Comparison of ENCODE assay signal across 8 cellular contexts in the genomic region with DNA sequence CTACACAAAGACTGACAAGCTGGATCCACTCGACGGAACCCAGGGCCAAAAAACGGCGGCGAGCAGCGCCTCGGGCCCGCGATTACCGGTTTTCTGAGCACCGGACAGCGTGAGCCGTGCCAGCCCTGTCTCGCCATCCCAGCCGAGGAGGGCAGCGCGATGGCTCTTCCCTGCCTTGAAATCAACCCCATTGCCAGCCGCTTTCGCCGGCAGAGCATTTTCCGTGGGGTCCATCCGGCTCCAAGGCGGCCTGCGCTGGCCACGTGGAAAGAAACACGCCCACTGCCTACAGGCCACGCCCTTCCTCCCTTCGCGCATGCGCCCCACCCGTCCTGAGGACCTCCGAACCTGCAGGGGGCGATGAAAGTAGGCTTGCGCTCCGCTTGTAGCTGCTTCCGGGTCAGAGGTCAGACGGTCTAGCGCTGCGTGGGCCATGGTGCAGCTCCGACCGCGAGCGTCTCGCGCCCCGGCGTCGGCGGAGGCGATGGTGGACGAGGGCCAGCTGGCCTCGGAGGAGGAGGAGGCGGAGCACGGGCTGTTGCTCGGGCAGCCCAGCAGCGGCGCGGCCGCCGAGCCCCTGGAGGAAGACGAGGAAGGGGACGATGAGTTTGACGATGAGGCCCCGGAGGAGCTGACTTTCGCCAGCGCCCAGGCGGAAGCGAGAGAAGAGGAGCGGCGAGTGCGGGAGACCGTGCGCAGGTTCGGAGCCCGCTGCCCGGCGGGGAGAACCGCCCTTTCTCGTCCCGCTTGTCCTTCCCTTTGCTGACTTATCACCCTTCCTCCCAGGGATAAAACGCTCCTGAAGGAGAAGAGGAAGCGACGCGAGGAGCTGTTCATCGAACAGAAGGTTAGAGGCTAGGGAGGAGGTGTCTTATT. TPM values are rescaled to one million over a fixed set of nuclear protein-coding genes. Genes with fewer than 3 reads are reported as not detected.
DNase-seq lines count a peak whose midpoint lies in the region; ATAC-seq and TF ChIP-seq lines count a peak whose summit lies in the region.

A gene (plus strand): TSS at position 410 of the 876 bp plus-strand sequence. CDS start 24 bp downstream, at position 434.

- H3K79me2 ChIP-seq in DND-41 (ENCODE audit: insufficient read depth, low read length) = peaks cover 53% of the 10 kb centered on the region
- H3K79me2 ChIP-seq in KMS-11 (ENCODE audit: insufficient read depth, low read depth) = peaks cover 41% of the 10 kb centered on the region

- peak within 1 kb of the TSS; percentile 83 for H2AFZ ChIP-seq in DND-41 (ENCODE audit: low read depth, low read length)
- H2AFZ ChIP-seq in KMS-11 (ENCODE audit: low read depth) = peak within 1 kb of the TSS; percentile 72

- H4K20me1 ChIP-seq in DND-41 (ENCODE audit: insufficient read depth, low read length) = peaks cover 29% of the 10 kb centered on the region
- 0 out of 2 replicates have a peak, but pooled peaks cover 9% of the 10 kb centered on the region for H4K20me1 ChIP-seq in KMS-11 (ENCODE audit: insufficient read depth)

- TF ChIP-seq CTCF in DND-41 (IDR thresholded peaks at IDR 0.05; ENCODE audit: borderline replicate concordance, extremely low read depth, low read length, poor library complexity, severe bottlenecking) (peak; percentile 96), KMS-11 (conservative IDR thresholded peaks at IDR 0.05; ENCODE audit: low read depth, low read length) (peak; percentile 65), Panc1 (IDR thresholded peaks at IDR 0.05) (peak; percentile 94), esophagus muscularis mucosa (IDR thresholded peaks at IDR 0.05) (peak; percentile 91 to 92 (median 92))

- H3K27me3 ChIP-seq in DND-41 (ENCODE audit: insufficient read depth, low read length, poor library complexity) = no peaks in the 10 kb centered on the region
- H3K27me3 ChIP-seq in KMS-11 (ENCODE audit: insufficient read depth, low read depth) = no peaks in the 10 kb centered on the region
- H3K27me3 ChIP-seq in Panc1 (ENCODE audit: control insufficient read depth, insufficient read depth, low read length) = no peaks in the 10 kb centered on the region
- H3K27me3 ChIP-seq in esophagus muscularis mucosa = no peaks in the 10 kb centered on the region

- TF ChIP-seq EP300 in esophagus muscularis mucosa (IDR thresholded peaks at IDR 0.05) = no peak

- H3K4me3 ChIP-seq in DND-41 (ENCODE audit: low read depth in 1 of 2, low read length in 2 of 2) (peak within 1 kb of the TSS; percentile 68 to 84), KMS-11 (IDR thresholded peaks at IDR 0.05; ENCODE audit: insufficient read depth, low read depth, low read length) (no peak within 1 kb of the TSS), Panc1 (ENCODE audit: low read depth in 2 of 2, low read length in 2 of 2) (peak within 1 kb of the TSS; percentile 72 to 100), esophagus muscularis mucosa (peak within 1 kb of the TSS; percentile 73 to 94 (median 85))

- peak within 1 kb of the TSS; percentile 94 for H3K4me2 ChIP-seq in DND-41 (ENCODE audit: insufficient read depth, low read length)
- H3K4me2 ChIP-seq in KMS-11 = peak within 1 kb of the TSS; percentile 92

- intact Hi-C loops in Panc1 (cut with micrococcal nuclease; ENCODE audit: unreplicated experiment) = no loop called here
- intact Hi-C loops in esophagus muscularis mucosa (cut with DNase I) = loop anchor here (1.0 to 5.0 kb wide), 3 partner anchors 38 to 152 kb away; a partner anchor contains a TSS

- peaks cover 34% of the 10 kb centered on the region for H3K4me1 ChIP-seq in DND-41 (ENCODE audit: insufficient read depth, low read length)
- H3K4me1 ChIP-seq in KMS-11 (ENCODE audit: low read depth, poor library complexity, severe bottlenecking) = peaks cover 55% of the 10 kb centered on the region
- H3K4me1 ChIP-seq in Panc1 (ENCODE audit: control insufficient read depth, insufficient read depth, low read length) = peaks cover 17% of the 10 kb centered on the region
- peaks cover 17 to 27% (median 25%) of the 10 kb centered on the region in 4 donors for H3K4me1 ChIP-seq in esophagus muscularis mucosa

- peak; percentile 97 for DNase-seq in DND-41
- DNase-seq in Panc1 (ENCODE audit: low read depth, low spot score) = peak; percentile 86
- DNase-seq in activated T-cell treated with anti-CD3 and anti-CD28 coated beads, Interleukin-2, amount 50 U/mL, for 48 hours = peak; percentile 98 to 99
- DNase-seq in esophagus muscularis mucosa (ENCODE audit: extremely low spot score) = peak; percentile 99
- peak; percentile 99 for DNase-seq in myocyte (ENCODE audit: low read depth)
- peak; percentile 91 to 97 for DNase-seq in stimulated activated CD8-positive, alpha-beta memory T cell treated with anti-CD3 and anti-CD28 coated beads, Interleukin-7, amount 100 ng/mL, for 48 hours (ENCODE audit: extremely low read depth in 1 of 2, low read depth in 1 of 2)

- H3K9ac ChIP-seq in DND-41 (ENCODE audit: low read depth, low read length) (peak within 1 kb of the TSS; percentile 71), KMS-11 (peak within 1 kb of the TSS; percentile 94)

- in situ Hi-C loops in Panc1 (cut with HindIII; ENCODE audit: low pct_unique_long_range_greater_than_20kb, low sequenced_read_pairs) = no loop called here

- peak within 1 kb of the TSS; percentile 81 for H3K27ac ChIP-seq in DND-41 (ENCODE audit: low read length)
- H3K27ac ChIP-seq in KMS-11 = peak within 1 kb of the TSS; percentile 93
- peak within 1 kb of the TSS; percentile 84 for H3K27ac ChIP-seq in Panc1 (ENCODE audit: low read length)
- peak within 1 kb of the TSS; percentile 84 to 93 (median 90) for H3K27ac ChIP-seq in esophagus muscularis mucosa (replicated peaks in 1 of 4)

- ATAC-seq in DND-41 (ENCODE audit: insufficient read depth, low read depth) (peak; percentile 88), GM21723 (IDR thresholded peaks at IDR 0.05; ENCODE audit: unreplicated experiment) (peak; percentile 90), Panc1 (peak; percentile 94)

- no peaks in the 10 kb centered on the region for H3K9me3 ChIP-seq in DND-41 (ENCODE audit: insufficient read depth, low read length, severe bottlenecking)
- no peaks in the 10 kb centered on the region for H3K9me3 ChIP-seq in Panc1 (ENCODE audit: control insufficient read depth, insufficient read depth, low read depth, low read length)
- H3K9me3 ChIP-seq in esophagus muscularis mucosa = no peaks in the 10 kb centered on the region

- BruUV-seq in Panc1 (replicated peaks; lab: Mats Ljungman, UMichigan) = no TSS peak

- POLR2A ChIA-PET in Panc1 (lab: Charles Lee) = interaction anchor here (0.6 to 0.9 kb wide), 3 partner anchors 31 to 106 kb away, joined by 3 to 9 read pairs (median 3); no protein-coding TSS in a partner anchor

- under 1% methylated on average over 30 of the region's 85 CpGs for WGBS in esophagus muscularis mucosa

- TF ChIP-seq POLR2A in esophagus muscularis mucosa (IDR thresholded peaks at IDR 0.05; ENCODE audit: low read depth) = peak; percentile 37

- H3K36me3 ChIP-seq in DND-41 (ENCODE audit: insufficient read depth, low read length) (peaks cover 34% of the 10 kb centered on the region), KMS-11 (ENCODE audit: insufficient read depth) (peaks cover 4% of the 10 kb centered on the region; the same call in 1 of the 2 replicates), Panc1 (ENCODE audit: control insufficient read depth, insufficient read depth, low read length) (peaks cover 13% of the 10 kb centered on the region), esophagus muscularis mucosa (peaks cover 24 to 41% (median 34%) of the 10 kb centered on the region in 4 donors)

- CTCF ChIA-PET in Panc1 (lab: Charles Lee) = interaction anchor here (0.5 kb wide), 1 partner anchor 1669 kb away, joined by 4 read pairs; no protein-coding TSS in a partner anchor

RNA-seq across cellular contexts. Expression of the gene that starts here (rescaled TPM):
- total RNA-seq in Panc1 (2021; ENCODE audit: unreplicated experiment) = 74.4 TPM
- polyA plus RNA-seq in Panc1 (2012; ENCODE audit: insufficient read length) = 67.9 TPM
- total RNA-seq in esophagus muscularis mucosa = 10 to 100 TPM; 67.3 to 97.2 (median 74.8) TPM
- total RNA-seq in myocyte = 59.9 and 75.7 TPM in 2 replicates
- 47.4 TPM for polyA plus RNA-seq in myocyte (2012)
